In genomic region chr3:115169808-115170207, GRCh38 we compare ENCODE assay signal across 12 cellular contexts. TPM values are rescaled to one million over a fixed set of nuclear protein-coding genes. Genes with fewer than 3 reads are reported as not detected.
DNase-seq lines count a peak whose midpoint lies in the region; ATAC-seq and TF ChIP-seq lines count a peak whose summit lies in the region.
"Had no signal": no experiment of that assay in that cellular context is flagged by ENCODE, and none has a peak within 500 bp of the region (broad histone marks: within the 10 kb centered on the region; RNA-seq: fewer than 3 reads in every experiment).

No MANE protein-coding gene starts in this region.

- no peaks in the 10 kb centered on the region for H3K4me1 ChIP-seq in left ventricle myocardium inferior
- no peaks in the 10 kb centered on the region for H3K4me1 ChIP-seq in hepatocyte (ENCODE audit: insufficient read depth)
- no peaks in the 10 kb centered on the region for H3K4me1 ChIP-seq in uterus
- H3K4me1 ChIP-seq in esophagus squamous epithelium, result no peaks in the 10 kb centered on the region

- intact Hi-C loops in left ventricle myocardium inferior (cut with micrococcal nuclease), result no loop called here
- intact Hi-C loops in cardiac septum (cut with DNase I), result loop anchor here (2.0 to 10.0 kb wide), 2 partner anchors 77 to 125 kb away; no protein-coding TSS in a partner anchor
- intact Hi-C loops in uterus (cut with DNase I; ENCODE audit: low total_unique reads), result loop anchor here (5.0 kb wide), 1 partner anchor 222 kb away; no protein-coding TSS in a partner anchor
- intact Hi-C loops in esophagus squamous epithelium (cut with DNase I), result no loop called here

- H3K9me3 ChIP-seq in left ventricle myocardium inferior (replicated peaks) (no peaks in the 10 kb centered on the region), hepatocyte (ENCODE audit: low read depth) (no peaks in the 10 kb centered on the region), uterus (no peaks in the 10 kb centered on the region), esophagus squamous epithelium (no peaks in the 10 kb centered on the region)

- no peak overlapping the region for H3K27ac ChIP-seq in left ventricle myocardium inferior (replicated peaks)
- H3K27ac ChIP-seq in hepatocyte, result no peak overlapping the region
- no peak overlapping the region for H3K27ac ChIP-seq in uterus
- no peak overlapping the region for H3K27ac ChIP-seq in esophagus squamous epithelium

- no peaks in the 10 kb centered on the region for H3K36me3 ChIP-seq in left ventricle myocardium inferior
- no peaks in the 10 kb centered on the region for H3K36me3 ChIP-seq in hepatocyte (replicated peaks; ENCODE audit: insufficient read depth, low read depth)
- H3K36me3 ChIP-seq in uterus, result no peaks in the 10 kb centered on the region
- H3K36me3 ChIP-seq in esophagus squamous epithelium, result no peaks in the 10 kb centered on the region

- no peak overlapping the region for H3K4me2 ChIP-seq in hepatocyte
- H3K4me2 ChIP-seq: GM23338 had no signal

- no peak for ATAC-seq in HG03135 (IDR thresholded peaks at IDR 0.05; ENCODE audit: unreplicated experiment)
- ATAC-seq: GM23338 had no signal

- no peak overlapping the region for H2AFZ ChIP-seq in hepatocyte

- no peaks in the 10 kb centered on the region for H3K9me2 ChIP-seq in hepatocyte (replicated peaks; ENCODE audit: insufficient read depth)

- no peak overlapping the region for H3K4me3 ChIP-seq in left ventricle myocardium inferior
- no peak overlapping the region for H3K4me3 ChIP-seq in hepatocyte
- H3K4me3 ChIP-seq in uterus, result no peak overlapping the region
- no peak overlapping the region for H3K4me3 ChIP-seq in esophagus squamous epithelium
- H3K4me3 ChIP-seq: GM23338 had no signal

- H3K27me3 ChIP-seq in left ventricle myocardium inferior (ENCODE audit: low read depth) (no peaks in the 10 kb centered on the region), hepatocyte (no peaks in the 10 kb centered on the region), uterus (no peaks in the 10 kb centered on the region), esophagus squamous epithelium (no peaks in the 10 kb centered on the region)

- TF ChIP-seq CTCF in left ventricle myocardium inferior (IDR thresholded peaks at IDR 0.05; ENCODE audit: borderline replicate concordance), result peak; percentile 55
- TF ChIP-seq CTCF in hepatocyte (IDR thresholded peaks at IDR 0.05; ENCODE audit: poor library complexity), result peak; percentile 43
- peak in 3 of 4 experiments; percentile 24 to 43 (median 29) for TF ChIP-seq CTCF in uterus (IDR thresholded peaks at IDR 0.05)
- TF ChIP-seq CTCF in esophagus squamous epithelium (IDR thresholded peaks at IDR 0.05), result peak in 3 of 6 experiments; percentile 12 to 36 (median 31)

- WGBS in hepatocyte (ENCODE audit: low lambda C conversion rate, missing lambda C conversion rate), result 87% methylated on average over 2 of the region's 2 CpGs
- 68 to 69% methylated on average over 2 of the region's 2 CpGs for whole genome bisulfite sequencing in esophagus squamous epithelium, 2 donors

- TF ChIP-seq POLR2A in uterus (IDR thresholded peaks at IDR 0.05) (no peak), esophagus squamous epithelium (IDR thresholded peaks at IDR 0.05) (no peak)

- no peaks in the 10 kb centered on the region for H4K20me1 ChIP-seq in hepatocyte (ENCODE audit: insufficient read depth, poor library complexity, severe bottlenecking)

- H3K79me2 ChIP-seq in hepatocyte, result no peaks in the 10 kb centered on the region

- no peak for DNase-seq in left ventricle myocardium inferior
- no peak for DNase-seq in cardiac septum (ENCODE audit: low spot score)
- DNase-seq in SW480 (ENCODE audit: low spot score), result peak; percentile 10
- no peak for DNase-seq in hepatocyte (ENCODE audit: low spot score)
- no peak for DNase-seq in uterus
- DNase-seq in esophagus squamous epithelium (lab: John Stamatoyannopoulos, UW), result no peak
- DNase-seq in amniotic stem cell (lab: John Stamatoyannopoulos, UW), result no peak
- DNase-seq: cerebellar nuclear complex, head of caudate nucleus, NCI-H1417 treated with DMSO at 0.1 percent for 48 hours had no signal

RNA-seq across cellular contexts. Expression of gene ZBTB20, which starts 22.7 kb away (rescaled TPM):
- total RNA-seq in left ventricle myocardium inferior, result 62.0 TPM
- 84.2 TPM for total RNA-seq in cardiac septum
- total RNA-seq in hepatocyte, result 20.5 and 28.0 TPM in 2 replicates
- polyA plus RNA-seq in hepatocyte, result 25.8 and 42.5 TPM in 2 replicates
- total RNA-seq in uterus, result 100 to 1,000 TPM in 1 of 4 donors, 10 to 100 TPM in 3; 35.6 to 157 (median 85.1) TPM
- 10 to 100 TPM in 3 of 4 donors, 1 to 10 TPM in 1; 4.1 to 41.8 (median 11.6) TPM for total RNA-seq in esophagus squamous epithelium

Comparison
In these comparisons a context has a peak if more than half of its experiments do, and no peak if none do; other contexts are left out.
1. intact Hi-C loops: an anchor here in cardiac septum (2.0 to 10.0 kb wide) and uterus (5.0 kb wide); none called in left ventricle myocardium inferior and esophagus squamous epithelium.